In the genomic region with DNA sequence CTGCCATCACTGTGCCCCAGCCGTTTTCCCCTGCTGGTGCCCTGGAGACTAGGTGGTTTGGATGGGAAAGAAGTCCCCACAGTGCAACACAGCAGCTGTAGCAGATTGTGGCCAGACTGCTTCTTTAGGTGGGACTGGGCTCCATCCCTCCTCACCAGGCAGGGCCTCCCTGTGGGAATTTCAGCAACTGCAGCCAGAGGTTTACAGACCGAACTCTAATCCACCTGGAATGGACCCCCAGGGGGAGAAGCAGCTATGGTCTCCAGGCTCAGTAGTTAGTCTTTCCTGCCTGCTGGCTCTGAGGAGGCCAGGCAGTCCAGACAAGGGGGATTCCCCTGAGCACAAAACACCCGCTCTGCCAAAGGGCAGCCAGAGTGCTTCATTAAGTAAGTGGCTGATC, we compare ENCODE assay signal across 20 cellular contexts.
"Had no signal": no experiment of that assay in that cellular context is flagged by ENCODE, and none has a peak within 500 bp of the region (broad histone marks: within the 10 kb centered on the region; RNA-seq: fewer than 3 reads in every experiment).

No MANE protein-coding gene starts in this region.

- H3K36me3 ChIP-seq: ovary had no signal

- H3K36me3 Mint-ChIP-seq: immature natural killer cell had no signal

- H3K27ac ChIP-seq: coronary artery, heart right ventricle, ovary had no signal

- ATAC-seq: esophagus mucosa; left colon; left ventricle myocardium superior; naive thymus-derived CD4-positive, alpha-beta T cell; right cardiac atrium had no signal

- H3K27me3 Mint-ChIP-seq: progenitor cell of endocrine pancreas had no signal

- H3K4me3 ChIP-seq: coronary artery, heart right ventricle, lung, ovary had no signal

- H3K27me3 ChIP-seq: heart right ventricle, ovary had no signal

- H3K4me3 Mint-ChIP-seq: immature natural killer cell; naive thymus-derived CD4-positive, alpha-beta T cell had no signal

- DNase-seq: effector CD8-positive, alpha-beta T cell; heart right ventricle; hypothalamus; immature natural killer cell; kidney; left colon; left ventricle myocardium superior; mesenchymal stem cell; naive thymus-derived CD4-positive, alpha-beta T cell; nucleus accumbens; ovary; small intestine; stimulated activated CD4-positive, alpha-beta T cell treated with anti-CD3 and anti-CD28 coated beads, Interleukin-2, amount 100 ng/mL, for 48 hours; stimulated activated naive CD4-positive, alpha-beta T cell treated with Interleukin-2 at 50 U/mL for 16 hours; trophoblast cell had no signal

- H3K9me3 ChIP-seq: ovary had no signal

- H3K4me1 Mint-ChIP-seq: immature natural killer cell; naive thymus-derived CD4-positive, alpha-beta T cell had no signal

- H3K27ac Mint-ChIP-seq: immature natural killer cell; naive thymus-derived CD4-positive, alpha-beta T cell; progenitor cell of endocrine pancreas had no signal
